Comparison of ENCODE assay signal across 8 cellular contexts in the genomic region with DNA sequence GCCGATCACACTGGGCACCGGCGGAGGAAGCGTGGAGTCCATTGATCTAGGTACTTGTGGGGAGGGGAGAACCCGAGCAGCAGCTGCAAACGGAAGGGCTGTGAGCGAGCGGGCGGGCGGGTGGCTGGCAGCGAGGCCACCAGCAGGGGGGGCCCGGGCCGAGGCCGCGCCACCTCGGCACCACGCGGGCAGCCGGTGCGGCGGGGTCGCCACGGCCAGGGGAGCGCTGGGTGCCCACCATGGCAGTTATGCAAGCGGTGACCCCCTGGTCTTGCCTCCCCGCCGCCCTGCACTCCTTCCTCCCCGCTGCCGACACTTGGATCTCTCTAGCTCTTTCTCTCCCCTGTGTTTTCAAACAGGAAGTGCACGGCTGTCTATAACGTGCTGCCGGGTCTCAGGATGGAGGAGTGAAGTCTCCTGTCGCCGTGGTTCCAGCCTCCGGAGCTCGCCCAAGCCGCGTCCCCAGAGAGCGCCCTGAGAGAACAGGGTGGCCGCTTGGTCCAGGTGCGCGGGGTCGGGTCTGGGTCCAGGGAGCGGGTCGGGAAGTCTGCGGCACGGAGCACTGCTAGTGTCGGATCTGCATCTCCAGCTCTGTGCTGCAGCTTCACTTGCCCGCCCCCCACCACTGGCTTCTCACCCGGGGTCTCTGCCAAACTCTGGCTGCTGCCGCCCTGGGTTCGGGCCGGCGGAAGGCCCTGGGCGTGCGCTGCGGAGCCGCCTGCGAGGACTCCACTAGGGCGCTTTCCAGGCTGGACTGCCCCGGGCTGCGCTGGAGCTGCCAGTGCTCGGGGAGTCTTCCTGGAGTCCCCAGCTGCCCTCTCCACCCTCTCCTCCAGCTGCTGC. TPM values are rescaled to one million over a fixed set of nuclear protein-coding genes. Genes with fewer than 3 reads are reported as not detected.
DNase-seq lines count a peak whose midpoint lies in the region; ATAC-seq and TF ChIP-seq lines count a peak whose summit lies in the region.

No MANE protein-coding gene starts in this region.

- CTCF ChIA-PET in BJ (lab: Yijun Ruan, JAX) = interaction anchor here (0.7 to 2.8 kb wide), 34 partner anchors 8 to 147 kb away, joined by 3 to 21 read pairs (median 4); no protein-coding TSS in a partner anchor

- DNase-seq in BJ (ENCODE audit: low read depth) = no peak
- peak; percentile 78 to 85 for DNase-seq in NOMO-1 (lab: John Stamatoyannopoulos, UW; ENCODE audit: unreplicated experiment in 2 of 2)
- DNase-seq in activated CD8-positive, alpha-beta memory T cell treated with anti-CD3 and anti-CD28 coated beads, Interleukin-2, amount 50 U/mL, for 4 hours = peak; percentile 81
- no peak for DNase-seq in epithelial cell of prostate (ENCODE audit: low read depth, low spot score)
- peak; percentile 56 to 77 for DNase-seq in stimulated activated CD8-positive, alpha-beta memory T cell treated with anti-CD3 and anti-CD28 coated beads, Interleukin-7, amount 100 ng/mL, for 4 hours (ENCODE audit: low read depth in 2 of 2)

- TF ChIP-seq CTCF in BJ (IDR thresholded peaks at IDR 0.05; ENCODE audit: insufficient read depth, low read depth, low read length) = peak; percentile 45; the same call in 1 of the 2 replicates

- H3K4me1 ChIP-seq in mucosa of stomach (ENCODE audit: control insufficient read depth, insufficient read depth, low read length) = peaks cover 6% of the 10 kb centered on the region

- H3K9ac ChIP-seq in mucosa of stomach (ENCODE audit: low read length) = peak overlapping the region; percentile 70

- H3K27me3 ChIP-seq in BJ (ENCODE audit: control insufficient read depth, insufficient read depth, low read length) (no peaks in the 10 kb centered on the region), mucosa of stomach (ENCODE audit: control insufficient read depth, insufficient read depth, low read length) (no peaks in the 10 kb centered on the region)

- no peaks in the 10 kb centered on the region for H3K9me3 ChIP-seq in mucosa of stomach (ENCODE audit: control insufficient read depth, low read length)

- H3K36me3 ChIP-seq in BJ (ENCODE audit: control insufficient read depth, insufficient read depth, low read length) (no peaks in the 10 kb centered on the region), mucosa of stomach (ENCODE audit: control insufficient read depth, insufficient read depth, low read length) (no peaks in the 10 kb centered on the region)

- peak overlapping the region; percentile 50 for H3K27ac ChIP-seq in epithelial cell of prostate

- POLR2A ChIA-PET in BJ (lab: Charles Lee) = interaction anchor here (0.6 kb wide), 1 partner anchor 13 kb away, joined by 3 read pairs; no protein-coding TSS in a partner anchor

- ATAC-seq in GM19043 (IDR thresholded peaks at IDR 0.05; ENCODE audit: low read depth, unreplicated experiment) (peak; percentile 86), HG03280 (IDR thresholded peaks at IDR 0.05; ENCODE audit: unreplicated experiment) (peak; percentile 93)

- peak overlapping the region; percentile 64 for H3K4me3 ChIP-seq in BJ (ENCODE audit: low read depth, low read length)
- peak overlapping the region; percentile 12 for H3K4me3 ChIP-seq in mucosa of stomach (ENCODE audit: low read length)

RNA-seq across cellular contexts. Expression of gene LRRC8D, which starts 22.7 kb away (rescaled TPM):
- polyA plus RNA-seq in BJ (2011; rRNA removed) = 51.9 and 54.4 TPM in 2 replicates
- polyA minus RNA-seq in BJ (2011; rRNA and poly(A)+ RNA removed) = 31.9 and 48.1 TPM in 2 replicates

Comparison
In these comparisons a context has a peak if more than half of its experiments do, and no peak if none do; other contexts are left out.
1. DNase-seq: peak in NOMO-1 (2 of 2), activated CD8-positive, alpha-beta memory T cell treated with anti-CD3 and anti-CD28 coated beads, Interleukin-2, amount 50 U/mL, for 4 hours (single experiment) and stimulated activated CD8-positive, alpha-beta memory T cell treated with anti-CD3 and anti-CD28 coated beads, Interleukin-7, amount 100 ng/mL, for 4 hours (2 of 2); none in BJ (single experiment) and epithelial cell of prostate (single experiment).